In genomic region chr19:4373601-4374441, GRCh38 we compare ENCODE assay signal across 8 cellular contexts. TPM values are rescaled to one million over a fixed set of nuclear protein-coding genes. Genes with fewer than 3 reads are reported as not detected.
DNase-seq lines count a peak whose midpoint lies in the region; ATAC-seq and TF ChIP-seq lines count a peak whose summit lies in the region.

No MANE protein-coding gene starts in this region.

- intact Hi-C loops in natural killer cell (cut with micrococcal nuclease): no loop called here

- H3K4me1 ChIP-seq in ACC112 (ENCODE audit: control insufficient read depth, insufficient read depth, low read length, unreplicated experiment) (peaks cover 62% of the 10 kb centered on the region), endodermal cell (ENCODE audit: control insufficient read depth, insufficient read depth, low read length) (peaks cover 3% of the 10 kb centered on the region)

- H3K79me2 ChIP-seq in ACC112 (ENCODE audit: control insufficient read depth, insufficient read depth, low read length, unreplicated experiment): peaks cover 76% of the 10 kb centered on the region

- H3K36me3 ChIP-seq in ACC112 (ENCODE audit: insufficient read depth, low read length) (no peaks in the 10 kb centered on the region), endodermal cell (ENCODE audit: control insufficient read depth, insufficient read depth, low read length) (no peaks in the 10 kb centered on the region)

- H3K36me3 Mint-ChIP-seq in endodermal cell (ENCODE audit: low read depth) (no peaks in the 10 kb centered on the region), natural killer cell (no peaks in the 10 kb centered on the region)

- H3K4me3 Mint-ChIP-seq in endodermal cell (no peak overlapping the region), natural killer cell (peak overlapping the region; percentile 29)

- POLR2A ChIA-PET in HEK293T (lab: Yijun Ruan, JAX): no interaction called here

- no peak for TF ChIP-seq POLR2A in NB4 (IDR thresholded peaks at IDR 0.05; ENCODE audit: extremely low read depth, insufficient read length)

- H3K27me3 Mint-ChIP-seq in endodermal cell (ENCODE audit: insufficient read depth): no peaks in the 10 kb centered on the region
- H3K27me3 Mint-ChIP-seq in natural killer cell (ENCODE audit: low read depth in 2 of 2): no peaks in the 10 kb centered on the region

- TF ChIP-seq CTCF in NB4 (IDR thresholded peaks at IDR 0.05; ENCODE audit: low read depth, low read length): no peak
- no peak for TF ChIP-seq CTCF in endodermal cell (conservative IDR thresholded peaks at IDR 0.05)
- TF ChIP-seq CTCF in natural killer cell (IDR thresholded peaks at IDR 0.05): no peak

- 89 to 92% methylated on average over 20 to 24 of the region's 24 CpGs for WGBS in endodermal cell (ENCODE audit: insufficient coverage in 1 of 2, insufficient read length in 1 of 2), 2 experiments

- H3K4me1 Mint-ChIP-seq in endodermal cell (peaks cover 30% of the 10 kb centered on the region), natural killer cell (peaks cover 27 to 49% of the 10 kb centered on the region in 2 donors)

- peak overlapping the region; percentile 41; the same call in 1 of the 2 replicates for H3K4me3 ChIP-seq in ACC112 (ENCODE audit: low read depth, low read length)
- no peak overlapping the region for H3K4me3 ChIP-seq in NB4 (ENCODE audit: low read depth, low read length)
- H3K4me3 ChIP-seq in endodermal cell (ENCODE audit: low read length): no peak overlapping the region

- H3K9ac ChIP-seq in endodermal cell (ENCODE audit: extremely low read depth, low read length, poor library complexity, severe bottlenecking): no peak overlapping the region

- ATAC-seq in natural killer cell (no peak), GM21526 (IDR thresholded peaks at IDR 0.05; ENCODE audit: low FRiP score, unreplicated experiment) (no peak), GM18873 (IDR thresholded peaks at IDR 0.05; ENCODE audit: low FRiP score, unreplicated experiment) (no peak)

- H3K9me3 Mint-ChIP-seq in endodermal cell: no peaks in the 10 kb centered on the region
- no peaks in the 10 kb centered on the region for H3K9me3 Mint-ChIP-seq in natural killer cell

- peak overlapping the region; percentile 94 for H3K27ac ChIP-seq in ACC112 (ENCODE audit: low read depth, low read length)
- H3K27ac ChIP-seq in endodermal cell (ENCODE audit: low read depth, low read length): peak overlapping the region; percentile 83

- H2AFZ ChIP-seq in ACC112 (ENCODE audit: low read length, unreplicated experiment): no peak overlapping the region

- peak overlapping the region; percentile 57 for H3K27ac Mint-ChIP-seq in endodermal cell
- H3K27ac Mint-ChIP-seq in natural killer cell: no peak overlapping the region

- no peaks in the 10 kb centered on the region for H3K9me3 ChIP-seq in endodermal cell (ENCODE audit: control insufficient read depth, low read length)

- no peaks in the 10 kb centered on the region for H3K27me3 ChIP-seq in ACC112 (ENCODE audit: insufficient read depth, low read length)
- no peaks in the 10 kb centered on the region for H3K27me3 ChIP-seq in endodermal cell (ENCODE audit: control insufficient read depth, insufficient read depth, low read length, poor library complexity, severe bottlenecking)

- CTCF ChIA-PET in HEK293T (lab: Yijun Ruan, JAX): no interaction called here

- DNase-seq in NB4 (ENCODE audit: low read depth) (peak; percentile 56), endodermal cell (no peak), natural killer cell (no peak), HuH-7.5 (ENCODE audit: low spot score) (no peak), HEK293T (ENCODE audit: extremely low spot score) (no peak)

TF ChIP-seq in HEK293T, 16 proteins besides CTCF, POLR2A, EP300 and RAD21:
- TF ChIP-seq HDGF (IDR thresholded peaks at IDR 0.05; ENCODE audit: borderline replicate concordance) (no peak), FOXK2 (IDR thresholded peaks at IDR 0.05) (no peak), FOXM1 (IDR thresholded peaks at IDR 0.05; ENCODE audit: borderline replicate concordance) (no peak), SP1 (IDR thresholded peaks at IDR 0.05) (no peak), BHLHE40 (IDR thresholded peaks at IDR 0.05; ENCODE audit: borderline replicate concordance) (no peak), LEF1 (IDR thresholded peaks at IDR 0.05; ENCODE audit: borderline replicate concordance) (no peak)

RNA-seq across cellular contexts. Expression of gene SH3GL1, which starts 26.5 kb away (rescaled TPM):
- total RNA-seq in endodermal cell: 10 to 100 TPM; 76.8 to 77.0 TPM
- polyA plus RNA-seq in endodermal cell (2013, experiment 1 of 2): 76.9 TPM
- polyA plus RNA-seq in endodermal cell (2013, experiment 2 of 2): 77.1 TPM
- total RNA-seq in natural killer cell: 10 to 100 TPM; 43.9 to 55.7 (median 49.2) TPM

RNA-seq across cellular contexts. Expression of gene CHAF1A, which starts 28.6 kb away (rescaled TPM):
- total RNA-seq in endodermal cell: 10 to 100 TPM; 70.7 to 76.9 TPM
- 48.1 TPM for polyA plus RNA-seq in endodermal cell (2013, experiment 1 of 2)
- polyA plus RNA-seq in endodermal cell (2013, experiment 2 of 2): 46.4 TPM
- 10 to 100 TPM; 34.4 to 40.8 (median 35.2) TPM for total RNA-seq in natural killer cell

RNA-seq across cellular contexts. Expression of gene MPND, which starts 30.5 kb away (rescaled TPM):
- total RNA-seq in endodermal cell (10 to 100 TPM; 51.5 to 55.9 TPM), natural killer cell (10 to 100 TPM; 30.4 to 38.4 (median 31.1) TPM)
- 32.8 TPM for polyA plus RNA-seq in endodermal cell (2013, experiment 1 of 2)
- polyA plus RNA-seq in endodermal cell (2013, experiment 2 of 2): 30.6 TPM

RNA-seq across cellular contexts. Expression of gene STAP2, which starts 35.2 kb away (rescaled TPM):
- total RNA-seq in endodermal cell (10 to 100 TPM; 12.7 to 13.3 TPM), natural killer cell (1 to 10 TPM; 1.4 to 3.3 (median 2.0) TPM)
- 10.3 TPM for polyA plus RNA-seq in endodermal cell (2013, experiment 1 of 2)
- polyA plus RNA-seq in endodermal cell (2013, experiment 2 of 2): 9.6 TPM
